In genomic region chr4:48651869-48652447, GRCh38 we compare ENCODE assay signal across 17 cellular contexts.
DNase-seq lines count a peak whose midpoint lies in the region; ATAC-seq, FAIRE-seq and TF ChIP-seq lines count a peak whose summit lies in the region.
"Had no signal": no experiment of that assay in that cellular context is flagged by ENCODE, and none has a peak within 500 bp of the region (broad histone marks: within the 10 kb centered on the region; RNA-seq: fewer than 3 reads in every experiment).

No MANE protein-coding gene starts in this region.

- CTCF ChIA-PET in WTC11 (lab: Charles Lee): no interaction called here

- no peaks in the 10 kb centered on the region for H3K9me3 Mint-ChIP-seq in WTC11
- H3K9me3 Mint-ChIP-seq: dendritic cell treated with granulocyte-macrophage colony-stimulating factor and Interleukin-4, amounts not matched to agents 40 ng/mL and 50 ng/mL, for 4 days had no signal

- H3K27ac Mint-ChIP-seq in WTC11: no peak overlapping the region
- H3K27ac Mint-ChIP-seq: dendritic cell treated with granulocyte-macrophage colony-stimulating factor and Interleukin-4, amounts not matched to agents 40 ng/mL and 50 ng/mL, for 4 days had no signal

- DNase-seq in AG08395 (ENCODE audit: low spot score) (peak; percentile 44), GM18507 (ENCODE audit: extremely low spot score, insufficient read length, low read depth) (no peak), adipocyte (ENCODE audit: low read depth) (peak; percentile 66), inferior parietal cortex (ENCODE audit: extremely low spot score) (peak; percentile 42), WTC11 (ENCODE audit: low spot score) (no peak), NOMO-1 (lab: John Stamatoyannopoulos, UW; ENCODE audit: unreplicated experiment in 2 of 2) (no peak), right lobe of liver (no peak)
- DNase-seq: adrenal gland, BE2C, foreskin melanocyte, Kasumi-1, NCI-H2029, NCI-H82, posterior cingulate gyrus had no signal

- H3K27ac ChIP-seq in right lobe of liver: no peak overlapping the region
- H3K27ac ChIP-seq: adrenal gland had no signal

- intact Hi-C loops in right lobe of liver (cut with DNase I): no loop called here

- H3K27me3 Mint-ChIP-seq in WTC11 (ENCODE audit: low read depth): no peaks in the 10 kb centered on the region
- H3K27me3 Mint-ChIP-seq: dendritic cell treated with granulocyte-macrophage colony-stimulating factor and Interleukin-4, amounts not matched to agents 40 ng/mL and 50 ng/mL, for 4 days had no signal

- peak; percentile 65 for FAIRE-seq in GM18507 (lab: Jason Lieb, UNC)
- FAIRE-seq: islet of Langerhans had no signal

- no peaks in the 10 kb centered on the region for H3K36me3 ChIP-seq in adipocyte (ENCODE audit: control insufficient read depth, insufficient read depth, low read length, severe bottlenecking)
- H3K36me3 ChIP-seq in right lobe of liver: no peaks in the 10 kb centered on the region
- H3K36me3 ChIP-seq: adrenal gland, BE2C had no signal

- H3K4me3 Mint-ChIP-seq in WTC11: no peak overlapping the region
- H3K4me3 Mint-ChIP-seq: dendritic cell treated with granulocyte-macrophage colony-stimulating factor and Interleukin-4, amounts not matched to agents 40 ng/mL and 50 ng/mL, for 4 days had no signal

- H3K9me3 ChIP-seq in adipocyte (ENCODE audit: control insufficient read depth, low read length) (no peaks in the 10 kb centered on the region), right lobe of liver (no peaks in the 10 kb centered on the region)
- H3K9me3 ChIP-seq: adrenal gland, BE2C had no signal

- H3K36me3 Mint-ChIP-seq in WTC11: no peaks in the 10 kb centered on the region

- ATAC-seq in HG03520 (IDR thresholded peaks at IDR 0.05; ENCODE audit: unreplicated experiment) (no peak), WTC11 (no peak), right lobe of liver (no peak)

- POLR2A ChIA-PET in WTC11 (lab: Charles Lee): no interaction called here

- peaks cover 18% of the 10 kb centered on the region for H3K4me1 ChIP-seq in adipocyte (ENCODE audit: control insufficient read depth, insufficient read depth, low read length)
- H3K4me1 ChIP-seq in right lobe of liver: no peaks in the 10 kb centered on the region

- WGBS in right lobe of liver (ENCODE audit: insufficient coverage, low coverage, low lambda C conversion rate, missing lambda C conversion rate): 100% methylated on average over 1 of the region's 1 CpG

- H3K4me1 Mint-ChIP-seq in WTC11: peaks cover 10% of the 10 kb centered on the region

- H3K27me3 ChIP-seq in adipocyte (replicated peaks; ENCODE audit: control insufficient read depth, insufficient read depth, low read length): no peaks in the 10 kb centered on the region
- no peaks in the 10 kb centered on the region for H3K27me3 ChIP-seq in right lobe of liver
- H3K27me3 ChIP-seq: adrenal gland, BE2C had no signal

- H3K9ac ChIP-seq in adipocyte (ENCODE audit: low read length): no peak overlapping the region

- no peak overlapping the region for H3K4me3 ChIP-seq in adipocyte (ENCODE audit: low read length)
- no peak overlapping the region for H3K4me3 ChIP-seq in right lobe of liver
- H3K4me3 ChIP-seq: adrenal gland had no signal

- no peak for TF ChIP-seq POLR2A in right lobe of liver (IDR thresholded peaks at IDR 0.05)

- TF ChIP-seq CTCF in WTC11 (IDR thresholded peaks at IDR 0.05) (no peak), right lobe of liver (IDR thresholded peaks at IDR 0.05) (no peak)

TF ChIP-seq in WTC11, 78 proteins besides CTCF, POLR2A, EP300 and RAD21:
- TF ChIP-seq ZNF232 (CRISPR knock-in tag; IDR thresholded peaks at IDR 0.05) (no peak), PRDM15 (CRISPR knock-in tag; IDR thresholded peaks at IDR 0.05) (no peak), ZNF671 (CRISPR knock-in tag; IDR thresholded peaks at IDR 0.05) (no peak), GABPB1 (CRISPR knock-in tag; IDR thresholded peaks at IDR 0.05) (no peak), ZBTB21 (CRISPR knock-in tag; IDR thresholded peaks at IDR 0.05; ENCODE audit: borderline replicate concordance) (no peak), MAX (CRISPR knock-in tag; IDR thresholded peaks at IDR 0.05) (no peak), AR (CRISPR knock-in tag; IDR thresholded peaks at IDR 0.05) (no peak)
- TF ChIP-seq, protein P1, sequence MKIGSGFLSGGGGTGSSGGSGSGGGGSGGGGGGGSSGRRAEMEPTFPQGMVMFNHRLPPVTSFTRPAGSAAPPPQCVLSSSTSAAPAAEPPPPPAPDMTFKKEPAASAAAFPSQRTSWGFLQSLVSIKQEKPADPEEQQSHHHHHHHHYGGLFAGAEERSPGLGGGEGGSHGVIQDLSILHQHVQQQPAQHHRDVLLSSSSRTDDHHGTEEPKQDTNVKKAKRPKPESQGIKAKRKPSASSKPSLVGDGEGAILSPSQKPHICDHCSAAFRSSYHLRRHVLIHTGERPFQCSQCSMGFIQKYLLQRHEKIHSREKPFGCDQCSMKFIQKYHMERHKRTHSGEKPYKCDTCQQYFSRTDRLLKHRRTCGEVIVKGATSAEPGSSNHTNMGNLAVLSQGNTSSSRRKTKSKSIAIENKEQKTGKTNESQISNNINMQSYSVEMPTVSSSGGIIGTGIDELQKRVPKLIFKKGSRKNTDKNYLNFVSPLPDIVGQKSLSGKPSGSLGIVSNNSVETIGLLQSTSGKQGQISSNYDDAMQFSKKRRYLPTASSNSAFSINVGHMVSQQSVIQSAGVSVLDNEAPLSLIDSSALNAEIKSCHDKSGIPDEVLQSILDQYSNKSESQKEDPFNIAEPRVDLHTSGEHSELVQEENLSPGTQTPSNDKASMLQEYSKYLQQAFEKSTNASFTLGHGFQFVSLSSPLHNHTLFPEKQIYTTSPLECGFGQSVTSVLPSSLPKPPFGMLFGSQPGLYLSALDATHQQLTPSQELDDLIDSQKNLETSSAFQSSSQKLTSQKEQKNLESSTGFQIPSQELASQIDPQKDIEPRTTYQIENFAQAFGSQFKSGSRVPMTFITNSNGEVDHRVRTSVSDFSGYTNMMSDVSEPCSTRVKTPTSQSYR (CRISPR knock-in tag; IDR thresholded peaks at IDR 0.05): no peak

Comparison
In these comparisons a context has a peak if more than half of its experiments do, and no peak if none do; other contexts are left out.
1. DNase-seq: peak in AG08395 (single experiment), adipocyte (single experiment) and inferior parietal cortex (single experiment); none in GM18507 (single experiment), WTC11 (single experiment), NOMO-1 (0 of 2) and right lobe of liver (0 of 3).